Comparison of ENCODE assay signal across 2 cellular contexts in genomic region chr22:35742342-35743100, GRCh38.
TF ChIP-seq lines count a peak whose summit lies in the region.

No MANE protein-coding gene starts in this region.

TF ChIP-seq in GM23338, 12 proteins besides CTCF, POLR2A, EP300 and RAD21 (continued from another document):
- TF ChIP-seq, protein P1, sequence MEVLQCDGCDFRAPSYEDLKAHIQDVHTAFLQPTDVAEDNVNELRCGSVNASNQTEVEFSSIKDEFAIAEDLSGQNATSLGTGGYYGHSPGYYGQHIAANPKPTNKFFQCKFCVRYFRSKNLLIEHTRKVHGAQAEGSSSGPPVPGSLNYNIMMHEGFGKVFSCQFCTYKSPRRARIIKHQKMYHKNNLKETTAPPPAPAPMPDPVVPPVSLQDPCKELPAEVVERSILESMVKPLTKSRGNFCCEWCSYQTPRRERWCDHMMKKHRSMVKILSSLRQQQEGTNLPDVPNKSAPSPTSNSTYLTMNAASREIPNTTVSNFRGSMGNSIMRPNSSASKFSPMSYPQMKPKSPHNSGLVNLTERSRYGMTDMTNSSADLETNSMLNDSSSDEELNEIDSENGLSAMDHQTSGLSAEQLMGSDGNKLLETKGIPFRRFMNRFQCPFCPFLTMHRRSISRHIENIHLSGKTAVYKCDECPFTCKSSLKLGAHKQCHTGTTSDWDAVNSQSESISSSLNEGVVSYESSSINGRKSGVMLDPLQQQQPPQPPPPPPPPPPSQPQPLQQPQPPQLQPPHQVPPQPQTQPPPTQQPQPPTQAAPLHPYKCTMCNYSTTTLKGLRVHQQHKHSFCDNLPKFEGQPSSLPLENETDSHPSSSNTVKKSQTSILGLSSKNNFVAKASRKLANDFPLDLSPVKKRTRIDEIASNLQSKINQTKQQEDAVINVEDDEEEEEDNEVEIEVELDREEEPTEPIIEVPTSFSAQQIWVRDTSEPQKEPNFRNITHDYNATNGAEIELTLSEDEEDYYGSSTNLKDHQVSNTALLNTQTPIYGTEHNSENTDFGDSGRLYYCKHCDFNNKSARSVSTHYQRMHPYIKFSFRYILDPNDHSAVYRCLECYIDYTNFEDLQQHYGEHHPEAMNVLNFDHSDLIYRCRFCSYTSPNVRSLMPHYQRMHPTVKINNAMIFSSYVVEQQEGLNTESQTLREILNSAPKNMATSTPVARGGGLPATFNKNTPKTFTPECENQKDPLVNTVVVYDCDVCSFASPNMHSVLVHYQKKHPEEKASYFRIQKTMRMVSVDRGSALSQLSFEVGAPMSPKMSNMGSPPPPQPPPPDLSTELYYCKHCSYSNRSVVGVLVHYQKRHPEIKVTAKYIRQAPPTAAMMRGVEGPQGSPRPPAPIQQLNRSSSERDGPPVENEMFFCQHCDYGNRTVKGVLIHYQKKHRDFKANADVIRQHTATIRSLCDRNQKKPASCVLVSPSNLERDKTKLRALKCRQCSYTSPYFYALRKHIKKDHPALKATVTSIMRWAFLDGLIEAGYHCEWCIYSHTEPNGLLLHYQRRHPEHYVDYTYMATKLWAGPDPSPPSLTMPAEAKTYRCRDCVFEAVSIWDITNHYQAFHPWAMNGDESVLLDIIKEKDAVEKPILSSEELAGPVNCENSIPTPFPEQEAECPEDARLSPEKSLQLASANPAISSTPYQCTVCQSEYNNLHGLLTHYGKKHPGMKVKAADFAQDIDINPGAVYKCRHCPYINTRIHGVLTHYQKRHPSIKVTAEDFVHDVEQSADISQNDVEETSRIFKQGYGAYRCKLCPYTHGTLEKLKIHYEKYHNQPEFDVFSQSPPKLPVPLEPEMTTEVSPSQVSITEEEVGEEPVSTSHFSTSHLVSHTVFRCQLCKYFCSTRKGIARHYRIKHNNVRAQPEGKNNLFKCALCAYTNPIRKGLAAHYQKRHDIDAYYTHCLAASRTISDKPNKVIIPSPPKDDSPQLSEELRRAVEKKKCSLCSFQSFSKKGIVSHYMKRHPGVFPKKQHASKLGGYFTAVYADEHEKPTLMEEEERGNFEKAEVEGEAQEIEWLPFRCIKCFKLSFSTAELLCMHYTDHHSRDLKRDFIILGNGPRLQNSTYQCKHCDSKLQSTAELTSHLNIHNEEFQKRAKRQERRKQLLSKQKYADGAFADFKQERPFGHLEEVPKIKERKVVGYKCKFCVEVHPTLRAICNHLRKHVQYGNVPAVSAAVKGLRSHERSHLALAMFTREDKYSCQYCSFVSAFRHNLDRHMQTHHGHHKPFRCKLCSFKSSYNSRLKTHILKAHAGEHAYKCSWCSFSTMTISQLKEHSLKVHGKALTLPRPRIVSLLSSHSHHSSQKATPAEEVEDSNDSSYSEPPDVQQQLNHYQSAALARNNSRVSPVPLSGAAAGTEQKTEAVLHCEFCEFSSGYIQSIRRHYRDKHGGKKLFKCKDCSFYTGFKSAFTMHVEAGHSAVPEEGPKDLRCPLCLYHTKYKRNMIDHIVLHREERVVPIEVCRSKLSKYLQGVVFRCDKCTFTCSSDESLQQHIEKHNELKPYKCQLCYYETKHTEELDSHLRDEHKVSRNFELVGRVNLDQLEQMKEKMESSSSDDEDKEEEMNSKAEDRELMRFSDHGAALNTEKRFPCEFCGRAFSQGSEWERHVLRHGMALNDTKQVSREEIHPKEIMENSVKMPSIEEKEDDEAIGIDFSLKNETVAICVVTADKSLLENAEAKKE (CRISPR knock-in tag; IDR thresholded peaks at IDR 0.05), result no peak
- TF ChIP-seq ZNF331 (CRISPR knock-in tag; IDR thresholded peaks at IDR 0.05; ENCODE audit: low read depth) (no peak), EZH2phosphoT487 (IDR thresholded peaks at IDR 0.05; ENCODE audit: unreplicated experiment) (no peak), POLR2AphosphoS5 (IDR thresholded peaks at IDR 0.05; ENCODE audit: low read depth) (no peak)

TF ChIP-seq in SK-N-SH, 30 proteins besides CTCF, POLR2A, EP300 and RAD21 (continued from another document):
- TF ChIP-seq, protein P2, sequence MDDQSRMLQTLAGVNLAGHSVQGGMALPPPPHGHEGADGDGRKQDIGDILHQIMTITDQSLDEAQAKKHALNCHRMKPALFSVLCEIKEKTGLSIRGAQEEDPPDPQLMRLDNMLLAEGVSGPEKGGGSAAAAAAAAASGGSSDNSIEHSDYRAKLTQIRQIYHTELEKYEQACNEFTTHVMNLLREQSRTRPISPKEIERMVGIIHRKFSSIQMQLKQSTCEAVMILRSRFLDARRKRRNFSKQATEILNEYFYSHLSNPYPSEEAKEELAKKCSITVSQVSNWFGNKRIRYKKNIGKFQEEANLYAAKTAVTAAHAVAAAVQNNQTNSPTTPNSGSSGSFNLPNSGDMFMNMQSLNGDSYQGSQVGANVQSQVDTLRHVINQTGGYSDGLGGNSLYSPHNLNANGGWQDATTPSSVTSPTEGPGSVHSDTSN (IDR thresholded peaks at IDR 0.05), result peak; percentile 75
- TF ChIP-seq REST (IDR thresholded peaks at IDR 0.05; ENCODE audit: low read depth, low read length), result no peak
- no peak for TF ChIP-seq RFX5 (IDR thresholded peaks at IDR 0.05; ENCODE audit: low read length)
- TF ChIP-seq FOSL2 (IDR thresholded peaks at IDR 0.05; ENCODE audit: borderline replicate concordance, low read depth), result peak; percentile 61
- TF ChIP-seq ZBTB33 (IDR thresholded peaks at IDR 0.05; ENCODE audit: borderline replicate concordance, low read depth), result no peak
- TF ChIP-seq EZH2phosphoT487 (IDR thresholded peaks at IDR 0.05; ENCODE audit: borderline replicate concordance, low read depth), result no peak
- TF ChIP-seq CHD2 (IDR thresholded peaks at IDR 0.05; ENCODE audit: low read length, partially characterized antibody), result no peak
- TF ChIP-seq MEF2A (IDR thresholded peaks at IDR 0.05; ENCODE audit: borderline replicate concordance, low read depth), result no peak
- peak; percentile 82 for TF ChIP-seq TCF12 (IDR thresholded peaks at IDR 0.05)
- TF ChIP-seq RXRA (IDR thresholded peaks at IDR 0.05; ENCODE audit: borderline replicate concordance, low read depth), result peak; percentile 25; the same call in 1 of the 2 replicates
- peak; percentile 51 for TF ChIP-seq JUND (IDR thresholded peaks at IDR 0.05)
- TF ChIP-seq POLR2AphosphoS5 (IDR thresholded peaks at IDR 0.05; ENCODE audit: low read depth, low read length), result no peak
- TF ChIP-seq GABPA (IDR thresholded peaks at IDR 0.05; ENCODE audit: low read depth), result no peak
- no peak for TF ChIP-seq FOXJ3 (CRISPR knock-in tag; IDR thresholded peaks at IDR 0.05)
- TF ChIP-seq SMC3 (IDR thresholded peaks at IDR 0.05; ENCODE audit: low read depth, low read length), result no peak
- no peak for TF ChIP-seq TAF1 (IDR thresholded peaks at IDR 0.05; ENCODE audit: borderline replicate concordance, low read depth, low read length)
- TF ChIP-seq IRF3 (IDR thresholded peaks at IDR 0.05; ENCODE audit: low read depth, low read length), result no peak
- TF ChIP-seq FOXM1 (IDR thresholded peaks at IDR 0.05; ENCODE audit: low read depth), result no peak
- TF ChIP-seq NRF1 (IDR thresholded peaks at IDR 0.05; ENCODE audit: low read depth, low read length), result no peak
